23 cellular contexts compared by ENCODE assay signal in the genomic region with DNA sequence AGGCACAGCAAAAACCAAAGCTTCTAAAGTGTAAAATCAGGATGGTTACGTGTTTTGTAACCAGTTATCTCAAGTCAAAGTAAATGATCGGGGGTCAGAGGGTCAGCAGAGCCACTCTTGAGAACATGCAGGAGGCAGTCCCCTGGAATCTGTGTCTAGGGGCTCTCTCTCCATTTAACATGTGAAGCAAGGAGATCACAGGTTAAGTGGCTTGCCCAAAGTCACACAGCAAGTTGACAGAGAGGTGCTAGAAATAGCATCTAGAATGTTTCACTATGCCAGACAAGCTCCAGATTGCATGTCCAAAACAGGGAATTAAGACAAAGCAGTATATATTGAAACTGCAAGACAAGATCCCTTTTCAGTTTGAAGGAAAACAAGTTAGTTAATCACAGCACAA. TPM values are rescaled to one million over a fixed set of nuclear protein-coding genes. Genes with fewer than 3 reads are reported as not detected.
A peak's percentile ranks its signal among the peaks of the same experiment; 100 is the strongest.
DNase-seq lines count a peak whose midpoint lies in the region; ATAC-seq, FAIRE-seq and TF ChIP-seq lines count a peak whose summit lies in the region.
"Had no signal": no experiment of that assay in that cellular context is flagged by ENCODE, and none has a peak within 500 bp of the region (broad histone marks: within the 10 kb centered on the region; RNA-seq: fewer than 3 reads in every experiment).

No MANE protein-coding gene starts in this region.

- peaks cover 0 to 74% (median 40%) of the 10 kb centered on the region in 9 donors for H3K4me1 ChIP-seq in heart right ventricle
- peaks cover 19% of the 10 kb centered on the region for H3K4me1 ChIP-seq in rectal smooth muscle tissue (ENCODE audit: control insufficient read depth, insufficient read depth, low read length)
- H3K4me1 ChIP-seq: BE2C had no signal

- peaks cover 3% of the 10 kb centered on the region for H3K36me3 Mint-ChIP-seq in glutamatergic neuron (ENCODE audit: unreplicated experiment)

- peak overlapping the region; percentile 45 for H3K27ac ChIP-seq in RWPE1
- peak overlapping the region in 9 of 10 donors; percentile 26 to 75 (median 47) for H3K27ac ChIP-seq in heart right ventricle
- H3K27ac ChIP-seq in rectal smooth muscle tissue (ENCODE audit: low read depth, low read length) = peak overlapping the region; percentile 30
- peak overlapping the region in 4 of 59 donors; percentile 2 to 38 (median 27) for H3K27ac ChIP-seq in dorsolateral prefrontal cortex
- H3K27ac ChIP-seq: neutrophil, WERI-Rb-1 had no signal

- H3K27me3 ChIP-seq in heart right ventricle (no peaks in the 10 kb centered on the region), rectal smooth muscle tissue (ENCODE audit: control insufficient read depth, insufficient read depth, low read length) (no peaks in the 10 kb centered on the region), dorsolateral prefrontal cortex (no peaks in the 10 kb centered on the region)
- H3K27me3 ChIP-seq: BE2C, neutrophil had no signal

- no peaks in the 10 kb centered on the region for H3K9me3 ChIP-seq in heart right ventricle
- H3K9me3 ChIP-seq: BE2C, neutrophil had no signal

- H3K4me3 Mint-ChIP-seq in glutamatergic neuron (ENCODE audit: unreplicated experiment) = no peak overlapping the region
- H3K4me3 Mint-ChIP-seq: activated T-helper 1 cell treated with anti-CD3 and anti-CD28 coated beads, Interleukin-12 subunit alpha, Interleukin-12 subunit beta, Interleukin-2, Interleukin-4 antibody, amounts not matched to agents 30 ng/mL and 10 ng/mL and 1 ng/mL, durations not matched to agents 14 hours and 24 hours and 36 hours; central memory CD8-positive, alpha-beta T cell had no signal

- FAIRE-seq in GM18507 (lab: Jason Lieb, UNC) = peak; percentile 18
- FAIRE-seq: keratinocyte had no signal

- no peaks in the 10 kb centered on the region for H3K27me3 Mint-ChIP-seq in glutamatergic neuron (ENCODE audit: unreplicated experiment)
- H3K27me3 Mint-ChIP-seq: central memory CD8-positive, alpha-beta T cell had no signal

- POLR2A ChIA-PET in RWPE1 (lab: Yijun Ruan, JAX; ENCODE audit: low non-redundant PET) = no interaction called here

- ATAC-seq in heart right ventricle = peak in 5 of 8 donors; percentile 20 to 60 (median 46)

- H3K4me3 ChIP-seq in heart right ventricle (no peak overlapping the region), rectal smooth muscle tissue (ENCODE audit: low read length) (no peak overlapping the region), dorsolateral prefrontal cortex (no peak overlapping the region)

- H3K9ac ChIP-seq in rectal smooth muscle tissue (ENCODE audit: low read length) = no peak overlapping the region

- H3K36me3 ChIP-seq in heart right ventricle (peaks cover 0 to 47% (median 0%) of the 10 kb centered on the region in 9 donors), rectal smooth muscle tissue (ENCODE audit: control insufficient read depth, insufficient read depth, low read length) (peaks cover 3% of the 10 kb centered on the region)

- CTCF ChIA-PET in RWPE1 (lab: Yijun Ruan, JAX) = interaction anchor here (1.4 kb wide), 1 partner anchor 51 kb away, joined by 5 read pairs; no protein-coding TSS in a partner anchor

- DNase-seq in GM18507 (ENCODE audit: extremely low spot score, insufficient read length, low read depth) = no peak
- no peak for DNase-seq in RWPE1 (ENCODE audit: low spot score)
- DNase-seq in heart right ventricle = no peak
- no peak for DNase-seq in dorsolateral prefrontal cortex
- DNase-seq in glutamatergic neuron = no peak
- DNase-seq in DMS153 treated with DMSO at 0.1 percent for 48 hours (lab: John Stamatoyannopoulos, UW; ENCODE audit: unreplicated experiment) = no peak
- no peak for DNase-seq in OCI-M2 (lab: John Stamatoyannopoulos, UW; ENCODE audit: unreplicated experiment)
- DNase-seq: amygdala; BE2C; Calu3; effector CD8-positive, alpha-beta T cell; hippocampal formation; KG1; NCI-H1048; NCI-H510A treated with DMSO at 0.1 percent for 48 hours; SHP77 treated with DMSO at 0.1 percent for 48 hours; stimulated activated CD4-positive, alpha-beta T cell treated with anti-CD3 and anti-CD28 coated beads, Interleukin-2, amount 100 ng/mL, for 24 hours; WERI-Rb-1 had no signal

- no peaks in the 10 kb centered on the region for H3K4me1 Mint-ChIP-seq in glutamatergic neuron (ENCODE audit: low read depth, unreplicated experiment)

- no peak for TF ChIP-seq CTCF in RWPE1 (conservative IDR thresholded peaks at IDR 0.05; ENCODE audit: low read depth)
- no peak for TF ChIP-seq CTCF in heart right ventricle (IDR thresholded peaks at IDR 0.05)
- no peak for TF ChIP-seq CTCF in dorsolateral prefrontal cortex (IDR thresholded peaks at IDR 0.05 in 54 of 56, conservative IDR thresholded peaks at IDR 0.05 in 2 of 56; ENCODE audit: low read depth in 1 of 56, partially characterized antibody in 56 of 56)
- no peak for TF ChIP-seq CTCF in glutamatergic neuron (IDR thresholded peaks at IDR 0.05; ENCODE audit: partially characterized antibody, unreplicated experiment)

- H3K27ac Mint-ChIP-seq in glutamatergic neuron (ENCODE audit: unreplicated experiment) = no peak overlapping the region
- H3K27ac Mint-ChIP-seq: activated T-helper 1 cell treated with anti-CD3 and anti-CD28 coated beads, Interleukin-12 subunit alpha, Interleukin-12 subunit beta, Interleukin-2, Interleukin-4 antibody, amounts not matched to agents 30 ng/mL and 10 ng/mL and 1 ng/mL, durations not matched to agents 14 hours and 24 hours and 36 hours had no signal

- 53 to 61% methylated on average over 2 of the region's 2 CpGs for WGBS in heart right ventricle, 2 donors

- intact Hi-C loops in heart right ventricle (cut with DNase I) = loop anchor here in 3 of 10 donors (5.0 kb wide), 2 partner anchors 33 to 53 kb away; a partner anchor contains a TSS
- intact Hi-C loops in dorsolateral prefrontal cortex (cut with DNase I) = loop anchor here (5.0 kb wide), 3 partner anchors 53 to 278 kb away; no protein-coding TSS in a partner anchor

- peaks cover 1% of the 10 kb centered on the region for H3K9me3 Mint-ChIP-seq in glutamatergic neuron (ENCODE audit: unreplicated experiment)
- H3K9me3 Mint-ChIP-seq: activated T-helper 1 cell treated with anti-CD3 and anti-CD28 coated beads, Interleukin-12 subunit alpha, Interleukin-12 subunit beta, Interleukin-2, Interleukin-4 antibody, amounts not matched to agents 30 ng/mL and 10 ng/mL and 1 ng/mL, durations not matched to agents 14 hours and 24 hours and 36 hours; central memory CD8-positive, alpha-beta T cell had no signal

RNA-seq across cellular contexts. Expression of a gene that starts 33.4 kb away (rescaled TPM):
- total RNA-seq in heart right ventricle (100 to 1,000 TPM in 1 of 10 donors, 10 to 100 TPM in 9; 66.0 to 162 (median 79.4) TPM), dorsolateral prefrontal cortex (10 to 100 TPM; 13.6 to 36.5 (median 24.6) TPM), glutamatergic neuron (ENCODE audit: unreplicated experiment) (11.4 TPM)
- 10 to 100 TPM; 18.9 to 20.4 TPM for polyA plus RNA-seq in heart right ventricle

RNA-seq across cellular contexts. Expression of a gene that starts 47.6 kb away (rescaled TPM):
- total RNA-seq in heart right ventricle (1 to 10 TPM in 4 of 10 donors, under 1 TPM in 6; 0.23 to 1.6 (median 0.95) TPM), dorsolateral prefrontal cortex (1 to 10 TPM in 74 of 120 experiments, under 1 TPM in 46; 0.24 to 5.3 (median 1.2) TPM), glutamatergic neuron (ENCODE audit: unreplicated experiment) (0.49 TPM)
- 1 to 10 TPM in 1 of 2 donors, not detected in 1; 4.9 TPM for polyA plus RNA-seq in heart right ventricle

RNA-seq across cellular contexts. Expression of a gene that starts 47.8 kb away (rescaled TPM):
- total RNA-seq in heart right ventricle (100 to 1,000 TPM in 2 of 10 donors, 10 to 100 TPM in 8; 83.7 to 117 (median 91.5) TPM), dorsolateral prefrontal cortex (100 to 1,000 TPM in 18 of 120 experiments, 10 to 100 TPM in 102; 50.5 to 114 (median 88.6) TPM), glutamatergic neuron (ENCODE audit: unreplicated experiment) (94.6 TPM)
- 100 to 1,000 TPM in 1 of 2 donors, 10 to 100 TPM in 1; 84.0 to 175 TPM for polyA plus RNA-seq in heart right ventricle
